Comparison of ENCODE assay signal across 16 cellular contexts in the genomic region with DNA sequence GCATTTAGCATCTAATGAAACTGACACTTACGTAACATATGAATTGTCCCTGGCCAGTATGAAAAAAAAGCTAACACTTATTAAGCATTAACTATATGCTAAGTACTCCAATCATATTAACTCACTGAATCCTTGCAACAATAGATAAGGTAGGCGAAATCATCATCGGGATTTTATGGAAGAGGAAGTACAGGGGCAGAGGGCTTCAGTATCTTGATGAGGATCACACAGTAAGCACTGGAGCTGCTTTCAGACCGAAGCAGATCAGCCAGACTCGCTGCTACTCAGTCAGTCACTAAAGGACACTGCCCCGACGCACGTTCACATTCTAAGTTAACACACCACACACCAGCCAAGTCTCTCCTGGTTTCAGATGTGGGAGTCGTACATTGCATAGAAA.
DNase-seq lines count a peak whose midpoint lies in the region; ATAC-seq and TF ChIP-seq lines count a peak whose summit lies in the region.
"Had no signal": no experiment of that assay in that cellular context is flagged by ENCODE, and none has a peak within 500 bp of the region (broad histone marks: within the 10 kb centered on the region; RNA-seq: fewer than 3 reads in every experiment).

No MANE protein-coding gene starts in this region.

- no peak for TF ChIP-seq RAD21 in SK-N-SH (IDR thresholded peaks at IDR 0.05; ENCODE audit: low read length)

- TF ChIP-seq CTCF in SK-N-SH (IDR thresholded peaks at IDR 0.05) (no peak), smooth muscle cell (IDR thresholded peaks at IDR 0.05; ENCODE audit: borderline replicate concordance, insufficient read depth, poor library complexity, severe bottlenecking) (no peak)

- POLR2A ChIA-PET in SK-N-SH (lab: Yijun Ruan, JAX), result no interaction called here

- H3K79me2 ChIP-seq in SK-N-SH (ENCODE audit: insufficient read depth), result no peaks in the 10 kb centered on the region
- no peaks in the 10 kb centered on the region for H3K79me2 ChIP-seq in smooth muscle cell (ENCODE audit: low read depth)

- no peaks in the 10 kb centered on the region for H3K9me3 ChIP-seq in SK-N-SH
- no peaks in the 10 kb centered on the region for H3K9me3 ChIP-seq in smooth muscle cell (replicated peaks; ENCODE audit: low read depth)

- no peak overlapping the region for H3K9ac ChIP-seq in SK-N-SH
- H3K9ac ChIP-seq in smooth muscle cell (ENCODE audit: low read depth), result no peak overlapping the region

- no peak for TF ChIP-seq EP300 in SK-N-SH (IDR thresholded peaks at IDR 0.05; ENCODE audit: borderline replicate concordance in 1 of 2, low read depth in 1 of 2, low read length in 1 of 2)

- ATAC-seq in SK-N-SH treated with all-trans-retinoic acid at 6 μM for 48 hours, result no peak
- ATAC-seq in GM18505 (IDR thresholded peaks at IDR 0.05; ENCODE audit: unreplicated experiment), result no peak
- ATAC-seq: GM23338 had no signal

- H3K9me2 ChIP-seq in SK-N-SH, result no peaks in the 10 kb centered on the region

- no peak for TF ChIP-seq POLR2A in GM18505 (IDR thresholded peaks at IDR 0.05; ENCODE audit: borderline replicate concordance, extremely low read depth, insufficient read depth, insufficient read length)

- H3K36me3 ChIP-seq in SK-N-SH (replicated peaks in 1 of 2; ENCODE audit: control insufficient read depth in 1 of 2, insufficient read depth in 2 of 2, low read length in 1 of 2), result no peaks in the 10 kb centered on the region
- no peaks in the 10 kb centered on the region for H3K36me3 ChIP-seq in smooth muscle cell (ENCODE audit: low read depth)

- H3K27ac ChIP-seq in SK-N-SH (ENCODE audit: low read depth in 2 of 2, low read length in 1 of 2) (no peak overlapping the region), smooth muscle cell (ENCODE audit: low read depth) (no peak overlapping the region)

- no peak overlapping the region for H3K4me3 ChIP-seq in SK-N-SH (ENCODE audit: low read depth in 2 of 2, low read length in 1 of 2)
- H3K4me3 ChIP-seq in smooth muscle cell, result no peak overlapping the region
- H3K4me3 ChIP-seq: GM23338 had no signal

- H2AFZ ChIP-seq in SK-N-SH (ENCODE audit: low read depth), result no peak overlapping the region
- H2AFZ ChIP-seq in smooth muscle cell (ENCODE audit: low read depth), result peak overlapping the region; percentile 10

- H3K4me1 ChIP-seq in SK-N-SH (ENCODE audit: control insufficient read depth in 1 of 2, insufficient read depth in 2 of 2, low read depth in 1 of 2, low read length in 1 of 2) (peaks cover 0 to 5% of the 10 kb centered on the region in 2 experiments; a peak in 2 of 4 replicates), smooth muscle cell (ENCODE audit: low read depth) (no peaks in the 10 kb centered on the region)

- H3K27me3 ChIP-seq in SK-N-SH (ENCODE audit: insufficient read depth) (no peaks in the 10 kb centered on the region), smooth muscle cell (ENCODE audit: low read depth) (peaks cover 3% of the 10 kb centered on the region)

- H3K4me2 ChIP-seq in SK-N-SH (no peak overlapping the region), smooth muscle cell (peak overlapping the region; percentile 29)
- H3K4me2 ChIP-seq: GM23338 had no signal

- H4K20me1 ChIP-seq in SK-N-SH (ENCODE audit: insufficient read depth) (no peaks in the 10 kb centered on the region), smooth muscle cell (ENCODE audit: low read depth) (no peaks in the 10 kb centered on the region)

- no peaks in the 10 kb centered on the region for H3F3A ChIP-seq in SK-N-SH (replicated peaks; ENCODE audit: insufficient read depth)
- no peaks in the 10 kb centered on the region for H3F3A ChIP-seq in smooth muscle cell (ENCODE audit: low read depth)

- WGBS in SK-N-SH (ENCODE audit: low lambda C conversion rate), result 40% methylated on average over 9 of the region's 9 CpGs
- 56% methylated on average over 9 of the region's 9 CpGs for WGBS in smooth muscle cell (ENCODE audit: low lambda C conversion rate)

- CTCF ChIA-PET in SK-N-SH (lab: Yijun Ruan, JAX), result interaction anchor here (0.7 kb wide), 1 partner anchor 1844 kb away, joined by 3 read pairs; no protein-coding TSS in a partner anchor

- DNase-seq in SK-N-SH (peak; percentile 49), NCI-H146 treated with DMSO at 0.1 percent for 48 hours (lab: John Stamatoyannopoulos, UW; ENCODE audit: unreplicated experiment) (peak; percentile 79), left kidney (ENCODE audit: low read depth, low spot score) (peak; percentile 31), smooth muscle cell (lab: John Stamatoyannopoulos, UW; ENCODE audit: unreplicated experiment) (no peak), activated gamma-delta T cell (lab: John Stamatoyannopoulos, UW) (no peak)
- DNase-seq: C1 segment of cervical spinal cord; CD4-positive, CD25-positive, alpha-beta regulatory T cell; CD8-positive, alpha-beta memory T cell; COR-L47; DMS 273 treated with DMSO at 0.1 percent for 48 hours; DMS79; GDM1; HCEC 1CT had no signal

TF ChIP-seq in SK-N-SH, 30 proteins besides CTCF, POLR2A, EP300 and RAD21:
- TF ChIP-seq GATA2 (CRISPR knock-in tag; IDR thresholded peaks at IDR 0.05) (peak; percentile 62), TAF1 (IDR thresholded peaks at IDR 0.05; ENCODE audit: borderline replicate concordance, low read depth, low read length) (no peak)
TF ChIP-seq in SK-N-SH: peak in this region for 1.

TF ChIP-seq in SK-N-SH treated with all-trans-retinoic acid at 6 μM for 48 hours, 23 proteins besides CTCF, POLR2A, EP300 and RAD21 (continues in another document):
- no peak for TF ChIP-seq TSHZ2 (CRISPR knock-in tag; IDR thresholded peaks at IDR 0.05)
- TF ChIP-seq, protein P1, sequence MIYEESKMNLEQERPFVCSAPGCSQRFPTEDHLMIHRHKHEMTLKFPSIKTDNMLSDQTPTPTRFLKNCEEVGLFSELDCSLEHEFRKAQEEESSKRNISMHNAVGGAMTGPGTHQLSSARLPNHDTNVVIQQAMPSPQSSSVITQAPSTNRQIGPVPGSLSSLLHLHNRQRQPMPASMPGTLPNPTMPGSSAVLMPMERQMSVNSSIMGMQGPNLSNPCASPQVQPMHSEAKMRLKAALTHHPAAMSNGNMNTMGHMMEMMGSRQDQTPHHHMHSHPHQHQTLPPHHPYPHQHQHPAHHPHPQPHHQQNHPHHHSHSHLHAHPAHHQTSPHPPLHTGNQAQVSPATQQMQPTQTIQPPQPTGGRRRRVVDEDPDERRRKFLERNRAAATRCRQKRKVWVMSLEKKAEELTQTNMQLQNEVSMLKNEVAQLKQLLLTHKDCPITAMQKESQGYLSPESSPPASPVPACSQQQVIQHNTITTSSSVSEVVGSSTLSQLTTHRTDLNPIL (CRISPR knock-in tag; IDR thresholded peaks at IDR 0.05; ENCODE audit: low read depth), result no peak
- no peak for TF ChIP-seq PPARA (CRISPR knock-in tag; IDR thresholded peaks at IDR 0.05; ENCODE audit: borderline replicate concordance)
- TF ChIP-seq ZFP3 (CRISPR knock-in tag; IDR thresholded peaks at IDR 0.05), result no peak
- no peak for TF ChIP-seq PATZ1 (CRISPR knock-in tag; IDR thresholded peaks at IDR 0.05; ENCODE audit: borderline replicate concordance)
- TF ChIP-seq TCF4 (CRISPR knock-in tag; IDR thresholded peaks at IDR 0.05; ENCODE audit: borderline replicate concordance), result no peak
- no peak for TF ChIP-seq TOX (CRISPR knock-in tag; IDR thresholded peaks at IDR 0.05; ENCODE audit: borderline replicate concordance)
- no peak for TF ChIP-seq BACH2 (CRISPR knock-in tag; IDR thresholded peaks at IDR 0.05; ENCODE audit: borderline replicate concordance)
- TF ChIP-seq ZNF8 (CRISPR knock-in tag; IDR thresholded peaks at IDR 0.05), result no peak
- TF ChIP-seq RARB (CRISPR knock-in tag; IDR thresholded peaks at IDR 0.05), result no peak
- TF ChIP-seq ZC3H10 (CRISPR knock-in tag; IDR thresholded peaks at IDR 0.05), result no peak
- no peak for TF ChIP-seq CSDC2 (CRISPR knock-in tag; IDR thresholded peaks at IDR 0.05)
- no peak for TF ChIP-seq OSR1 (CRISPR knock-in tag; IDR thresholded peaks at IDR 0.05)
- no peak for TF ChIP-seq ZNF565 (CRISPR knock-in tag; conservative IDR thresholded peaks at IDR 0.05; ENCODE audit: low read depth)
- TF ChIP-seq SNAI2 (CRISPR knock-in tag; IDR thresholded peaks at IDR 0.05), result no peak
- TF ChIP-seq ARNTL (CRISPR knock-in tag; IDR thresholded peaks at IDR 0.05; ENCODE audit: borderline replicate concordance, low read depth), result no peak

Comparison
In these comparisons a context has a peak if more than half of its experiments do, and no peak if none do; other contexts are left out.
1. DNase-seq: peak in SK-N-SH (single experiment), NCI-H146 treated with DMSO at 0.1 percent for 48 hours (single experiment) and left kidney (single experiment); none in smooth muscle cell (single experiment) and activated gamma-delta T cell (single experiment).